ENCODE assay signal across 8 cellular contexts in the genomic region with DNA sequence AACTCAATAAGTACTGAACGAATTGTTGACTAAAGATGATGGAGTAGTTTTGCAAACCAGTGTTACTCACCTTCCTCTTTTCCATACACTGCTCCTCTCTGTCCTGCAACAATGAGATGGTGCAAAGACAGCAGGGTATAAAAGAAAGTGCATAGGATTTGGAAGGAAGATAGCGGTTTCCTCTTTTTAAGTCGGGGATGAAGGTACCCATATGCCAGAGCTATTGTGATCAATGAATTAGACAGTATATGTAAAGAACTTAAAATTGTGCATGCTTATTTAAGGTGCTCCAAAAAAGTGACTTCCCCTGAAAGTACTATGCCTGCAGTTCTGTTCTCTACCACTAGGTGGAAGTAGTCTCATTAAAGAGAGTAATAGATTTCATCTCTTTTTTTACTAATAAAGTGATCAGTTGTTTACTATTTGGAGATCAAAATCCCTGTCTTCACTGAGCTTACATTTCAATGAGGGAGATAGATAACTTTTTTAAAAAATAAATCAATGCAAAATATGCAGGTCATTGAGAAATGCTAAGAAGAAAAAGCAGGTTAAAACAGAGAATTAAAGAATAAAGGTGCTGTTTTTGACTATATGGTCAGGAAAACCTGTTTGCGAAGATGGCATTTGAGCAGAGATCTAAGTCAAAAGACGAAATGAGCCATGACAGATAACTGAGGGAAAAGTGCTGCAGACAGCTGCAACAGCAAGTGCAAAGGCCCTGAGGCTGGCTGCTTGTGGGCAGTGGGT.
A peak's percentile ranks its signal among the peaks of the same experiment; 100 is the strongest.
DNase-seq lines count a peak whose midpoint lies in the region; ATAC-seq and TF ChIP-seq lines count a peak whose summit lies in the region.

No MANE protein-coding gene starts in this region.

- H3K9me3 Mint-ChIP-seq in CD4-positive, alpha-beta memory T cell, result no peaks in the 10 kb centered on the region

- H3K9me3 ChIP-seq in CD4-positive, alpha-beta memory T cell (ENCODE audit: control insufficient read depth in 1 of 2, low read length in 2 of 2), result no peaks in the 10 kb centered on the region

- H3K4me1 Mint-ChIP-seq in CD4-positive, alpha-beta memory T cell, result no peaks in the 10 kb centered on the region

- H3K27me3 ChIP-seq in CD4-positive, alpha-beta memory T cell (ENCODE audit: insufficient read depth, low read length), result no peaks in the 10 kb centered on the region

- H3K27ac ChIP-seq in CD4-positive, alpha-beta memory T cell (ENCODE audit: low read depth, low read length), result no peak overlapping the region
- H3K27ac ChIP-seq in VCaP, result no peak overlapping the region

- no peak for ATAC-seq in HG03521 (IDR thresholded peaks at IDR 0.05; ENCODE audit: unreplicated experiment)
- no peak for ATAC-seq in GM18520 (IDR thresholded peaks at IDR 0.05; ENCODE audit: unreplicated experiment)
- ATAC-seq in left lobe of liver, result no peak
- no peak for ATAC-seq in GM19324 (IDR thresholded peaks at IDR 0.05; ENCODE audit: low FRiP score, unreplicated experiment)

- POLR2A ChIA-PET in CD4-positive, alpha-beta memory T cell (lab: Charles Lee; ENCODE audit: partially characterized antibody), result no interaction called here

- intact Hi-C loops in CD4-positive, alpha-beta memory T cell (cut with micrococcal nuclease), result no loop called here

- peaks cover 0 to 1% of the 10 kb centered on the region in 2 donors for H3K27me3 Mint-ChIP-seq in CD4-positive, alpha-beta memory T cell

- H3K4me1 ChIP-seq in CD4-positive, alpha-beta memory T cell (ENCODE audit: insufficient read depth, low read length), result no peaks in the 10 kb centered on the region

- CTCF ChIA-PET in CD4-positive, alpha-beta memory T cell (lab: Charles Lee; ENCODE audit: partially characterized antibody), result interaction anchor here (1.0 to 2.2 kb wide), 5 partner anchors 8 to 798 kb away, joined by 3 to 6 read pairs (median 5); no protein-coding TSS in a partner anchor

- H3K36me3 ChIP-seq in CD4-positive, alpha-beta memory T cell (ENCODE audit: insufficient read depth, low read length), result no peaks in the 10 kb centered on the region

- DNase-seq in CD4-positive, alpha-beta memory T cell, result peak in 4 of 5 donors; percentile 2 to 11 (median 4)
- DNase-seq in HFF-Myc (ENCODE audit: extremely low read depth, low read depth), result no peak
- DNase-seq in kidney glomerular epithelial cell (lab: John Stamatoyannopoulos, UW), result peak; percentile 35
- DNase-seq in left lobe of liver (ENCODE audit: low spot score), result no peak

- no peak overlapping the region for H3K4me3 ChIP-seq in CD4-positive, alpha-beta memory T cell (ENCODE audit: low read length in 2 of 2)
- H3K4me3 ChIP-seq in HFF-Myc (replicated peaks; ENCODE audit: low read depth, low read length), result no peak overlapping the region

- H3K4me3 Mint-ChIP-seq in CD4-positive, alpha-beta memory T cell, result no peak overlapping the region

- TF ChIP-seq CTCF in HFF-Myc (IDR thresholded peaks at IDR 0.05; ENCODE audit: low read depth, low read length, missing control alignments), result peak; percentile 68
- peak; percentile 86 for TF ChIP-seq CTCF in VCaP (conservative IDR thresholded peaks at IDR 0.05)

- H3K36me3 Mint-ChIP-seq in CD4-positive, alpha-beta memory T cell, result no peaks in the 10 kb centered on the region

- no peak overlapping the region for H3K27ac Mint-ChIP-seq in CD4-positive, alpha-beta memory T cell

Comparison
In these comparisons a context has a peak if more than half of its experiments do, and no peak if none do; other contexts are left out.
1. DNase-seq: peak in CD4-positive, alpha-beta memory T cell (4 of 5) and kidney glomerular epithelial cell (single experiment); none in HFF-Myc (single experiment) and left lobe of liver (single experiment).